10 cellular contexts compared by ENCODE assay signal in genomic region chr2:88919087-88919738, GRCh38.
A peak's percentile ranks its signal among the peaks of the same experiment; 100 is the strongest.
DNase-seq lines count a peak whose midpoint lies in the region; ATAC-seq, FAIRE-seq and TF ChIP-seq lines count a peak whose summit lies in the region.
"Had no signal": no experiment of that assay in that cellular context is flagged by ENCODE, and none has a peak within 500 bp of the region (broad histone marks: within the 10 kb centered on the region; RNA-seq: fewer than 3 reads in every experiment).

No MANE protein-coding gene starts in this region.

- no peak overlapping the region for H3K9ac ChIP-seq in OCI-LY1 (ENCODE audit: low read length)
- H3K9ac ChIP-seq: KMS-11 had no signal

- no peaks in the 10 kb centered on the region for H4K20me1 ChIP-seq in OCI-LY1 (ENCODE audit: insufficient read depth, low read length)

- no peak for DNase-seq in right atrium auricular region (ENCODE audit: low spot score)
- no peak for DNase-seq in cardiac septum (ENCODE audit: low spot score)
- DNase-seq in fibroblast of villous mesenchyme (ENCODE audit: low read depth), result peak; percentile 29
- peak; percentile 37 for DNase-seq in urothelium cell line (ENCODE audit: low spot score)
- DNase-seq in stimulated activated CD4-positive, alpha-beta T cell treated with anti-CD3 and anti-CD28 coated beads, Interleukin-2, amount 100 ng/mL, for 24 hours, result no peak
- no peak for DNase-seq in T-helper 2 cell
- DNase-seq: left colon had no signal

- H3K4me3 ChIP-seq in right atrium auricular region (no peak overlapping the region), OCI-LY1 (ENCODE audit: low read depth, low read length, poor library complexity, severe bottlenecking) (no peak overlapping the region), fibroblast of villous mesenchyme (ENCODE audit: low read depth, low read length) (no peak overlapping the region)

- no peak overlapping the region for H3K27ac ChIP-seq in right atrium auricular region
- no peak overlapping the region for H3K27ac ChIP-seq in OCI-LY1 (ENCODE audit: low read depth, low read length, poor library complexity, severe bottlenecking)
- H3K27ac ChIP-seq: KMS-11 had no signal

- TF ChIP-seq CTCF in right atrium auricular region (IDR thresholded peaks at IDR 0.05), result peak; percentile 19 to 61
- TF ChIP-seq CTCF in OCI-LY1 (IDR thresholded peaks at IDR 0.05; ENCODE audit: low read length), result peak; percentile 51
- peak; percentile 66 for TF ChIP-seq CTCF in fibroblast of villous mesenchyme (IDR thresholded peaks at IDR 0.05; ENCODE audit: insufficient read depth, low read depth, low read length)

- H2AFZ ChIP-seq in OCI-LY1 (ENCODE audit: low read length), result no peak overlapping the region

- no peaks in the 10 kb centered on the region for H3K27me3 ChIP-seq in right atrium auricular region
- H3K27me3 ChIP-seq in OCI-LY1 (ENCODE audit: insufficient read depth, low read length), result no peaks in the 10 kb centered on the region

- no peaks in the 10 kb centered on the region for H3F3A ChIP-seq in OCI-LY1 (ENCODE audit: insufficient read depth, low read length)

- H3K36me3 ChIP-seq in right atrium auricular region (no peaks in the 10 kb centered on the region), OCI-LY1 (ENCODE audit: insufficient read depth, low read length) (no peaks in the 10 kb centered on the region)

- FAIRE-seq in urothelium cell line (lab: Jason Lieb, UNC), result no peak

- no peaks in the 10 kb centered on the region for H3K79me2 ChIP-seq in OCI-LY1 (ENCODE audit: insufficient read depth, low read length)

- no peak for ATAC-seq in HG03135 (IDR thresholded peaks at IDR 0.05; ENCODE audit: unreplicated experiment)
- ATAC-seq: left colon had no signal

- H3K4me1 ChIP-seq in right atrium auricular region (no peaks in the 10 kb centered on the region), OCI-LY1 (ENCODE audit: insufficient read depth, low read length, severe bottlenecking) (peaks cover 31% of the 10 kb centered on the region)

- no peaks in the 10 kb centered on the region for H3K9me2 ChIP-seq in OCI-LY1 (ENCODE audit: low read depth, low read length)

- intact Hi-C loops in cardiac septum (cut with DNase I), result no loop called here

- H3K9me3 ChIP-seq in right atrium auricular region (no peaks in the 10 kb centered on the region), OCI-LY1 (ENCODE audit: low read length) (no peaks in the 10 kb centered on the region)

- peak overlapping the region; percentile 2; the same call in 1 of the 2 replicates for H3K4me2 ChIP-seq in OCI-LY1 (ENCODE audit: low read length)
- H3K4me2 ChIP-seq: KMS-11 had no signal

Comparison
In these comparisons a context has a peak if more than half of its experiments do, and no peak if none do; other contexts are left out.
1. DNase-seq: peak in fibroblast of villous mesenchyme (single experiment) and urothelium cell line (single experiment); none in right atrium auricular region (single experiment), cardiac septum (single experiment), stimulated activated CD4-positive, alpha-beta T cell treated with anti-CD3 and anti-CD28 coated beads, Interleukin-2, amount 100 ng/mL, for 24 hours (0 of 2) and T-helper 2 cell (0 of 5).
2. Peak in every context shown above with its lines, with median percentiles within 50 percentile points of each other: CTCF ChIP-seq.